ENCODE assay signal across 1 cellular context in genomic region chr18:3256693-3257626, GRCh38.
TF ChIP-seq lines count a peak whose summit lies in the region.

No MANE protein-coding gene starts in this region.

TF ChIP-seq in HEK293, 187 proteins besides CTCF, POLR2A, EP300 and RAD21 (continued from another document and continues in another):
- TF ChIP-seq ZBTB11 (tag by site-specific recombination; conservative IDR thresholded peaks at IDR 0.05; ENCODE audit: low read depth) (no peak), ZNF521 (tag by site-specific recombination; IDR thresholded peaks at IDR 0.05) (no peak), OSR2 (tag by site-specific recombination; IDR thresholded peaks at IDR 0.05) (peak; percentile 21; the same call in 1 of the 2 replicates), MYNN (tag by site-specific recombination; IDR thresholded peaks at IDR 0.05; ENCODE audit: borderline replicate concordance) (no peak), ZSCAN5A (tag by site-specific recombination; IDR thresholded peaks at IDR 0.05) (no peak), ZNF274 (IDR thresholded peaks at IDR 0.05; ENCODE audit: low read length) (no peak), ZNF274 (tag by site-specific recombination; IDR thresholded peaks at IDR 0.05; ENCODE audit: borderline replicate concordance) (no peak), ZNF214 (tag by site-specific recombination; IDR thresholded peaks at IDR 0.05; ENCODE audit: borderline replicate concordance) (no peak), ZNF639 (tag by site-specific recombination; IDR thresholded peaks at IDR 0.05) (no peak; the same call in 1 of the 2 replicates), ZNF792 (tag by site-specific recombination; IDR thresholded peaks at IDR 0.05) (no peak), PBX3 (CRISPR knock-in tag; IDR thresholded peaks at IDR 0.05) (no peak), ZNF623 (tag by site-specific recombination; IDR thresholded peaks at IDR 0.05) (no peak), WT1 (tag by site-specific recombination; IDR thresholded peaks at IDR 0.05) (no peak), PRDM10 (tag by site-specific recombination; IDR thresholded peaks at IDR 0.05) (no peak), ZNF664 (tag by site-specific recombination; IDR thresholded peaks at IDR 0.05) (no peak), MEIS1 (CRISPR knock-in tag; IDR thresholded peaks at IDR 0.05; ENCODE audit: borderline replicate concordance) (no peak), INSM2 (tag by site-specific recombination; IDR thresholded peaks at IDR 0.05) (no peak), KLF1 (tag by site-specific recombination; IDR thresholded peaks at IDR 0.05) (no peak), ZBTB44 (tag by site-specific recombination; IDR thresholded peaks at IDR 0.05) (peak; percentile 22; the same call in 1 of the 2 replicates), SALL2 (tag by site-specific recombination; IDR thresholded peaks at IDR 0.05; ENCODE audit: borderline replicate concordance) (no peak), ZNF366 (tag by site-specific recombination; conservative IDR thresholded peaks at IDR 0.05) (peak; percentile 71), KLF16 (tag by site-specific recombination; IDR thresholded peaks at IDR 0.05) (no peak), ZNF768 (tag by site-specific recombination; IDR thresholded peaks at IDR 0.05) (no peak), YY2 (tag by site-specific recombination; IDR thresholded peaks at IDR 0.05) (no peak), ZSCAN18 (tag by site-specific recombination; IDR thresholded peaks at IDR 0.05) (no peak), FEZF1 (tag by site-specific recombination; IDR thresholded peaks at IDR 0.05) (0 out of 2 replicates have a peak, but pooled peaks have one; percentile 37), ZNF350 (tag by site-specific recombination; IDR thresholded peaks at IDR 0.05) (no peak), BCL6B (tag by site-specific recombination; IDR thresholded peaks at IDR 0.05) (no peak), EGR2 (tag by site-specific recombination; IDR thresholded peaks at IDR 0.05; ENCODE audit: low read depth) (no peak), ZNF501 (tag by site-specific recombination; IDR thresholded peaks at IDR 0.05) (no peak), SCRT2 (tag by site-specific recombination; IDR thresholded peaks at IDR 0.05) (no peak), ZNF670 (tag by site-specific recombination; IDR thresholded peaks at IDR 0.05; ENCODE audit: low read depth) (no peak), YY1 (tag by site-specific recombination; IDR thresholded peaks at IDR 0.05) (no peak), ZNF426 (tag by site-specific recombination; IDR thresholded peaks at IDR 0.05) (no peak), ZNF10 (tag by site-specific recombination; IDR thresholded peaks at IDR 0.05) (peak; percentile 67; the same call in 1 of the 2 replicates), ZBTB17 (tag by site-specific recombination; IDR thresholded peaks at IDR 0.05) (0 out of 2 replicates have a peak, but pooled peaks have one; percentile 33), ZNF529 (tag by site-specific recombination; IDR thresholded peaks at IDR 0.05; ENCODE audit: insufficient replicate concordance) (no peak), REST (tag by site-specific recombination; IDR thresholded peaks at IDR 0.05) (no peak)
